27 cellular contexts compared by ENCODE assay signal in the genomic region with DNA sequence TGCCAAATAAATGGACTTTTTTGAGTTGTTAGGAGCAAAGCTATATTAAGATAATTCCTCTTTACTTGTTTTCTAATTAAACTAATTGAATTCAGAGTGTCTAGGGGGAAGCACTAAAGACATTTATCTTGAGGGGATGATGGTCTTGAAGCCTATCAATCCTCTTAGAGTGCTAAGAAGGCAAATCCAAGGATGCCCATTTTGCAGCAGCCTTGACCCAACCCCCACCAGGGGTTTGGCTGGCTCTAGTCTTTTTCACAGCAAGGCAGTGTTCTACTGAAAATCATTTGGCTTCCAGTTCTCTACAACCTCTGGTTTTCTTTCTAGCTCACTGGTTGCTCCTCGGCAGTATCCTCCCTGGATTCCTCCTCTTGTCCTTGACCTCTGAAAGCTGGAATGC. TPM values are rescaled to one million over a fixed set of nuclear protein-coding genes. Genes with fewer than 3 reads are reported as not detected.
"Had no signal": no experiment of that assay in that cellular context is flagged by ENCODE, and none has a peak within 500 bp of the region (broad histone marks: within the 10 kb centered on the region; RNA-seq: fewer than 3 reads in every experiment).

No MANE protein-coding gene starts in this region.

- H3K36me3 Mint-ChIP-seq: IgD-negative memory B cell had no signal

- H3K4me3 Mint-ChIP-seq: IgD-negative memory B cell had no signal

- H3K9ac ChIP-seq: KMS-11, SK-N-SH had no signal

- H3K27ac Mint-ChIP-seq: IgD-negative memory B cell had no signal

- DNase-seq: Kasumi-1, MM.1S, NCI-H1092 treated with DMSO at 0.1 percent for 48 hours, NCI-H1417 treated with DMSO at 0.1 percent for 48 hours, NCI-H146, NCI-H1694 treated with DMSO at 0.1 percent for 48 hours, NCI-H1930, NCI-H2081, NCI-H2107, NCI-H2171 treated with DMSO at 0.1 percent for 48 hours, NCI-H345, NCI-H446 treated with DMSO at 0.1 percent for 48 hours, NCI-H510A treated with DMSO at 0.1 percent for 48 hours, NCI-H526, PC-3, SHP77, SK-N-SH, T-helper 1 cell had no signal

- H3K27ac ChIP-seq: KMS-11, RWPE1 had no signal

- H3K4me2 ChIP-seq: KMS-11, SK-N-SH had no signal

- H3K4me1 Mint-ChIP-seq: IgD-negative memory B cell had no signal

- H3K4me3 ChIP-seq: K562 had no signal

- ATAC-seq: K562, Panc1, PC-3 had no signal

- H3K9me3 ChIP-seq: SK-N-SH had no signal

RNA-seq across cellular contexts. Expression of gene RAX, which starts 6.5 kb away (rescaled TPM):
- total RNA-seq: HT1080, K562, M059J, OCI-LY7, PC-3, SK-MEL-5 had no signal

RNA-seq across cellular contexts. Expression of gene CPLX4, which starts 38.7 kb away (rescaled TPM):
- total RNA-seq: HT1080, K562, M059J, OCI-LY7, PC-3, SK-MEL-5 had no signal

RNA-seq across cellular contexts. Expression of gene GRP, which starts 59.8 kb away (rescaled TPM):
- total RNA-seq: HT1080, K562, M059J, OCI-LY7, PC-3, SK-MEL-5 had no signal
